22 cellular contexts compared by ENCODE assay signal in genomic region chr11:57290288-57290687, GRCh38. TPM values are rescaled to one million over a fixed set of nuclear protein-coding genes. Genes with fewer than 3 reads are reported as not detected.
DNase-seq lines count a peak whose midpoint lies in the region; ATAC-seq and TF ChIP-seq lines count a peak whose summit lies in the region.
"Had no signal": no experiment of that assay in that cellular context is flagged by ENCODE, and none has a peak within 500 bp of the region (broad histone marks: within the 10 kb centered on the region; RNA-seq: fewer than 3 reads in every experiment).

No MANE protein-coding gene starts in this region.

- H3K4me2 ChIP-seq in osteoblast (ENCODE audit: insufficient read depth, low read length) = peak overlapping the region; percentile 25

- H3K4me3 Mint-ChIP-seq in activated T-helper 17 cell treated with anti-CD3 and anti-CD28 coated beads, Interleukin-2, amount 50 U/mL, for 72 hours = no peak overlapping the region
- H3K4me3 Mint-ChIP-seq in activated CD8-positive, alpha-beta T cell treated with anti-CD3 and anti-CD28 coated beads, Interleukin-2, amount 10 ng/mL, durations not matched to agents 7 days and 5 days = no peak overlapping the region
- no peak overlapping the region for H3K4me3 Mint-ChIP-seq in CD8-positive, alpha-beta memory T cell
- H3K4me3 Mint-ChIP-seq: naive B cell, T-helper 17 cell had no signal

- POLR2A ChIA-PET in activated CD8-positive, alpha-beta T cell treated with anti-CD3 and anti-CD28 coated beads, Interleukin-2, amount 10 ng/mL, durations not matched to agents 7 days and 5 days (lab: Charles Lee) = interaction anchor here (0.6 kb wide), 1 partner anchor 8 kb away, joined by 3 read pairs; no protein-coding TSS in a partner anchor
- POLR2A ChIA-PET in CD8-positive, alpha-beta memory T cell (lab: Charles Lee) = no interaction called here

- no peaks in the 10 kb centered on the region for H4K20me1 ChIP-seq in osteoblast (ENCODE audit: insufficient read depth, low read length)

- no peaks in the 10 kb centered on the region for H3K27me3 ChIP-seq in osteoblast (ENCODE audit: insufficient read depth, low read length)
- no peaks in the 10 kb centered on the region for H3K27me3 ChIP-seq in CD8-positive, alpha-beta memory T cell (ENCODE audit: insufficient read depth, low read length, poor library complexity, severe bottlenecking)

- no peak overlapping the region for H3K27ac Mint-ChIP-seq in activated T-helper 17 cell treated with anti-CD3 and anti-CD28 coated beads, Interleukin-2, amount 50 U/mL, for 72 hours
- H3K27ac Mint-ChIP-seq in activated CD8-positive, alpha-beta T cell treated with anti-CD3 and anti-CD28 coated beads, Interleukin-2, amount 10 ng/mL, durations not matched to agents 7 days and 5 days = no peak overlapping the region
- H3K27ac Mint-ChIP-seq in CD8-positive, alpha-beta memory T cell = no peak overlapping the region
- H3K27ac Mint-ChIP-seq: naive B cell, T-helper 17 cell had no signal

- no peaks in the 10 kb centered on the region for H3K9me3 Mint-ChIP-seq in activated T-helper 17 cell treated with anti-CD3 and anti-CD28 coated beads, Interleukin-2, amount 50 U/mL, for 72 hours
- H3K9me3 Mint-ChIP-seq in activated CD8-positive, alpha-beta T cell treated with anti-CD3 and anti-CD28 coated beads, Interleukin-2, amount 10 ng/mL, durations not matched to agents 7 days and 5 days (ENCODE audit: insufficient read depth) = no peaks in the 10 kb centered on the region
- no peaks in the 10 kb centered on the region for H3K9me3 Mint-ChIP-seq in CD8-positive, alpha-beta memory T cell

- no peaks in the 10 kb centered on the region for H3K36me3 Mint-ChIP-seq in activated T-helper 17 cell treated with anti-CD3 and anti-CD28 coated beads, Interleukin-2, amount 50 U/mL, for 72 hours (ENCODE audit: low read depth)
- no peaks in the 10 kb centered on the region for H3K36me3 Mint-ChIP-seq in activated CD8-positive, alpha-beta T cell treated with anti-CD3 and anti-CD28 coated beads, Interleukin-2, amount 10 ng/mL, durations not matched to agents 7 days and 5 days (ENCODE audit: low read depth)
- H3K36me3 Mint-ChIP-seq in CD8-positive, alpha-beta memory T cell = no peaks in the 10 kb centered on the region
- H3K36me3 Mint-ChIP-seq: naive B cell had no signal

- H3K27ac ChIP-seq in osteoblast (ENCODE audit: low read depth, low read length) = peak overlapping the region; percentile 93
- H3K27ac ChIP-seq in CD8-positive, alpha-beta memory T cell (ENCODE audit: low read depth, low read length) = no peak overlapping the region

- CTCF ChIA-PET in activated CD8-positive, alpha-beta T cell treated with anti-CD3 and anti-CD28 coated beads, Interleukin-2, amount 10 ng/mL, durations not matched to agents 7 days and 5 days (lab: Charles Lee) = no interaction called here
- CTCF ChIA-PET in CD8-positive, alpha-beta memory T cell (lab: Charles Lee) = no interaction called here

- H3K36me3 ChIP-seq in osteoblast (ENCODE audit: insufficient read depth, low read length) = no peaks in the 10 kb centered on the region
- no peaks in the 10 kb centered on the region for H3K36me3 ChIP-seq in CD8-positive, alpha-beta memory T cell (ENCODE audit: insufficient read depth, low read length)
- H3K36me3 ChIP-seq: left ventricle myocardium inferior had no signal

- peaks cover 55% of the 10 kb centered on the region for H3K4me1 ChIP-seq in osteoblast (ENCODE audit: insufficient read depth, low read length)
- no peaks in the 10 kb centered on the region for H3K4me1 ChIP-seq in CD8-positive, alpha-beta memory T cell (ENCODE audit: insufficient read depth, low read length)

- TF ChIP-seq CTCF in fibroblast of pulmonary artery (IDR thresholded peaks at IDR 0.05; ENCODE audit: low read length, missing control alignments) = no peak
- no peak for TF ChIP-seq CTCF in osteoblast (IDR thresholded peaks at IDR 0.05; ENCODE audit: extremely low read depth, low read depth, low read length)

- H3K4me3 ChIP-seq in fibroblast of pulmonary artery (replicated peaks; ENCODE audit: low read depth, low read length) (no peak overlapping the region), osteoblast (ENCODE audit: insufficient read depth, low read length) (no peak overlapping the region)
- H3K4me3 ChIP-seq in CD8-positive, alpha-beta memory T cell (ENCODE audit: low read length) = no peak overlapping the region
- H3K4me3 ChIP-seq: left ventricle myocardium inferior had no signal

- no peak overlapping the region for H2AFZ ChIP-seq in osteoblast (ENCODE audit: low read length)

- peaks cover 17% of the 10 kb centered on the region for H3K27me3 Mint-ChIP-seq in activated T-helper 17 cell treated with anti-CD3 and anti-CD28 coated beads, Interleukin-2, amount 50 U/mL, for 72 hours
- H3K27me3 Mint-ChIP-seq in activated CD8-positive, alpha-beta T cell treated with anti-CD3 and anti-CD28 coated beads, Interleukin-2, amount 10 ng/mL, durations not matched to agents 7 days and 5 days (ENCODE audit: low read depth) = peaks cover 11% of the 10 kb centered on the region
- peaks cover 14 to 36% of the 10 kb centered on the region in 2 donors for H3K27me3 Mint-ChIP-seq in CD8-positive, alpha-beta memory T cell

- H3K4me1 Mint-ChIP-seq in activated T-helper 17 cell treated with anti-CD3 and anti-CD28 coated beads, Interleukin-2, amount 50 U/mL, for 72 hours = no peaks in the 10 kb centered on the region
- no peaks in the 10 kb centered on the region for H3K4me1 Mint-ChIP-seq in activated CD8-positive, alpha-beta T cell treated with anti-CD3 and anti-CD28 coated beads, Interleukin-2, amount 10 ng/mL, durations not matched to agents 7 days and 5 days (ENCODE audit: low read depth)
- H3K4me1 Mint-ChIP-seq in CD8-positive, alpha-beta memory T cell = no peaks in the 10 kb centered on the region
- H3K4me1 Mint-ChIP-seq: naive B cell, T-helper 17 cell had no signal

- DNase-seq in EH (ENCODE audit: low read depth) (peak; percentile 73), fibroblast of pulmonary artery (ENCODE audit: low read depth) (peak; percentile 52), osteoblast (ENCODE audit: insufficient read length, low spot score, missing footprints) (peak; percentile 65), SKM-1 treated with dmso at 0.1 percent for 144 hours (lab: John Stamatoyannopoulos, UW; ENCODE audit: unreplicated experiment) (no peak), dedifferentiated amniotic fluid mesenchymal stem cell (ENCODE audit: extremely low spot score) (no peak)
- DNase-seq in activated CD8-positive, alpha-beta T cell treated with anti-CD3 and anti-CD28 coated beads, Interleukin-2, amount 10 ng/mL, durations not matched to agents 7 days and 5 days = no peak
- DNase-seq in CD8-positive, alpha-beta memory T cell = no peak
- DNase-seq: activated gamma-delta T cell treated with Interleukin-2 at 50 U/mL for 16 hours, aorta, cortex of kidney, erythroblast, GDM1, Karpas-422, left ventricle myocardium inferior, naive B cell, NCI-H187, retina, SHP77 treated with DMSO at 0.1 percent for 48 hours, T-helper 17 cell had no signal

- no peaks in the 10 kb centered on the region for H3K9me3 ChIP-seq in osteoblast (ENCODE audit: low read depth, low read length)
- no peaks in the 10 kb centered on the region for H3K9me3 ChIP-seq in CD8-positive, alpha-beta memory T cell (ENCODE audit: low read length)
- H3K9me3 ChIP-seq: left ventricle myocardium inferior had no signal

- H3K79me2 ChIP-seq in osteoblast (ENCODE audit: insufficient read depth, low read length) = no peaks in the 10 kb centered on the region

- peak; percentile 41 for ATAC-seq in activated T-helper 17 cell treated with anti-CD3 and anti-CD28 coated beads, Interleukin-2, amount 50 U/mL, for 72 hours (replicated peaks)
- no peak for ATAC-seq in activated CD8-positive, alpha-beta T cell treated with anti-CD3 and anti-CD28 coated beads, Interleukin-2, amount 10 ng/mL, durations not matched to agents 7 days and 5 days
- ATAC-seq: activated CD4-positive, CD25-positive, alpha-beta regulatory T cell treated with anti-CD3 and anti-CD28 coated beads, Interleukin-2, amount 50 U/mL, for 24 hours; T-helper 17 cell had no signal

RNA-seq across cellular contexts. Expression of gene TNKS1BP1, which starts 34.5 kb away (rescaled TPM):
- 10 to 100 TPM in 1 of 2 donors, 1 to 10 TPM in 1; 4.1 to 13.6 TPM for total RNA-seq in activated T-helper 17 cell treated with anti-CD3 and anti-CD28 coated beads, Interleukin-2, amount 50 U/mL, for 72 hours
- 71.6 and 74.6 TPM in 2 replicates for total RNA-seq in osteoblast
- total RNA-seq in activated CD8-positive, alpha-beta T cell treated with anti-CD3 and anti-CD28 coated beads, Interleukin-2, amount 10 ng/mL, durations not matched to agents 7 days and 5 days = 10 to 100 TPM; 10.5 to 10.9 TPM
- total RNA-seq in CD8-positive, alpha-beta memory T cell = 1 to 10 TPM; 8.7 to 9.6 TPM
- 3.0 TPM for polyA plus RNA-seq in CD8-positive, alpha-beta memory T cell

RNA-seq across cellular contexts. Expression of gene SSRP1, which starts 45.4 kb away (rescaled TPM):
- total RNA-seq in activated T-helper 17 cell treated with anti-CD3 and anti-CD28 coated beads, Interleukin-2, amount 50 U/mL, for 72 hours = 100 to 1,000 TPM in 1 of 2 donors, 10 to 100 TPM in 1; 92.1 to 171 TPM
- total RNA-seq in osteoblast = 55.4 and 58.0 TPM in 2 replicates
- 100 to 1,000 TPM; 185 to 191 TPM for total RNA-seq in activated CD8-positive, alpha-beta T cell treated with anti-CD3 and anti-CD28 coated beads, Interleukin-2, amount 10 ng/mL, durations not matched to agents 7 days and 5 days
- total RNA-seq in CD8-positive, alpha-beta memory T cell = 100 to 1,000 TPM; 308 to 314 TPM
- polyA plus RNA-seq in CD8-positive, alpha-beta memory T cell = 44.5 TPM

RNA-seq across cellular contexts. Expression of gene P2RX3, which starts 47.9 kb away (rescaled TPM):
- not detected for total RNA-seq in activated T-helper 17 cell treated with anti-CD3 and anti-CD28 coated beads, Interleukin-2, amount 50 U/mL, for 72 hours
- total RNA-seq in osteoblast = not detected in 2 replicates
- not detected for total RNA-seq in activated CD8-positive, alpha-beta T cell treated with anti-CD3 and anti-CD28 coated beads, Interleukin-2, amount 10 ng/mL, durations not matched to agents 7 days and 5 days
- total RNA-seq in CD8-positive, alpha-beta memory T cell = not detected
- not detected for polyA plus RNA-seq in CD8-positive, alpha-beta memory T cell
- total RNA-seq: aorta, NCI-H460, T-helper 17 cell had no signal
- polyA plus RNA-seq: aorta had no signal

RNA-seq across cellular contexts. Expression of gene APLNR, which starts 53.2 kb away (rescaled TPM):
- not detected for total RNA-seq in activated T-helper 17 cell treated with anti-CD3 and anti-CD28 coated beads, Interleukin-2, amount 50 U/mL, for 72 hours
- not detected in 2 replicates for total RNA-seq in osteoblast
- not detected for total RNA-seq in activated CD8-positive, alpha-beta T cell treated with anti-CD3 and anti-CD28 coated beads, Interleukin-2, amount 10 ng/mL, durations not matched to agents 7 days and 5 days
- not detected for total RNA-seq in CD8-positive, alpha-beta memory T cell
- polyA plus RNA-seq in CD8-positive, alpha-beta memory T cell = not detected
- total RNA-seq: NCI-H460, T-helper 17 cell had no signal

Comparison
In these comparisons a context has a peak if more than half of its experiments do, and no peak if none do; other contexts are left out.
1. DNase-seq: peak in EH (single experiment), fibroblast of pulmonary artery (single experiment) and osteoblast (single experiment); none in activated CD8-positive, alpha-beta T cell treated with anti-CD3 and anti-CD28 coated beads, Interleukin-2, amount 10 ng/mL, durations not matched to agents 7 days and 5 days (single experiment), CD8-positive, alpha-beta memory T cell (0 of 5), SKM-1 treated with dmso at 0.1 percent for 144 hours (single experiment) and dedifferentiated amniotic fluid mesenchymal stem cell (single experiment).